In the genomic region with DNA sequence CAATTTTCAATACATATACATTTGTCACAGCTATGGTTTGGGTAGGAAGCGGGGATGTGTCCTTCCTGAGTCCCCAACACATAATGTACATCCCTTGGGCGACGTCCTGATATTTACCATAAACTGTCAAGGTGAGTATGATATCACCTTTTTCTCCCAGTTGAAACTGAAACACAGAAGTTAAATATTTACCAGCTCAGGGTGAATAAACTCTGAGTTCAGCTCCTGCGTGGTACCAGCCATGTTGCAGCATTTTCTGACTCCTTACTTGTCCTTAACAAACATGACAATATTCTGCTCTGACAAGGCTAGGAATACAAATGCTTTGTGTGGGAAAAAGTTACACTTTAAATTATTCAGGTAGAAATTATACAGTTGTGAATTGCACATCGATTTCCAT, we compare ENCODE assay signal across 20 cellular contexts.
DNase-seq lines count a peak whose midpoint lies in the region; ATAC-seq, FAIRE-seq and TF ChIP-seq lines count a peak whose summit lies in the region.
"Had no signal": no experiment of that assay in that cellular context is flagged by ENCODE, and none has a peak within 500 bp of the region (broad histone marks: within the 10 kb centered on the region; RNA-seq: fewer than 3 reads in every experiment).

No MANE protein-coding gene starts in this region.

- no peaks in the 10 kb centered on the region for H3K36me3 ChIP-seq in hepatocyte (replicated peaks; ENCODE audit: insufficient read depth, low read depth)
- H3K36me3 ChIP-seq in HepG2 (replicated peaks in 1 of 2; ENCODE audit: control insufficient read depth in 1 of 2, insufficient read depth in 2 of 2, low read length in 2 of 2): no peaks in the 10 kb centered on the region
- no peaks in the 10 kb centered on the region for H3K36me3 ChIP-seq in neuronal stem cell (replicated peaks in 1 of 2; ENCODE audit: control insufficient read depth in 2 of 2, insufficient read depth in 2 of 2, low read length in 2 of 2)
- H3K36me3 ChIP-seq: BE2C, HAP-1 had no signal

- no peak for TF ChIP-seq RAD21 in HepG2 (CRISPR knock-in tag; IDR thresholded peaks at IDR 0.05)

- intact Hi-C loops in HepG2 (cut with micrococcal nuclease; ENCODE audit: unreplicated experiment): no loop called here
- intact Hi-C loops in left cardiac atrium (cut with DNase I): no loop called here

- BruUV-seq in HepG2 (replicated peaks; lab: Mats Ljungman, UMichigan): no TSS peak

- H4K20me1 ChIP-seq in hepatocyte (ENCODE audit: insufficient read depth, poor library complexity, severe bottlenecking) (no peaks in the 10 kb centered on the region), HepG2 (ENCODE audit: insufficient read depth, low read length) (no peaks in the 10 kb centered on the region)

- H3K4me1 ChIP-seq in hepatocyte (ENCODE audit: insufficient read depth) (no peaks in the 10 kb centered on the region), HepG2 (ENCODE audit: insufficient read depth, low read length) (0 out of 2 replicates have a peak, but pooled peaks cover 5% of the 10 kb centered on the region), neuronal stem cell (ENCODE audit: control insufficient read depth in 2 of 2, insufficient read depth in 1 of 2, low read depth in 1 of 2, low read length in 2 of 2) (no peaks in the 10 kb centered on the region)
- H3K4me1 ChIP-seq: A549, BE2C, HAP-1 had no signal

- TF ChIP-seq CTCF in hepatocyte (IDR thresholded peaks at IDR 0.05; ENCODE audit: poor library complexity): no peak
- TF ChIP-seq CTCF in HepG2 (CRISPR knock-in tag; IDR thresholded peaks at IDR 0.05): no peak

- no peaks in the 10 kb centered on the region for H3K79me1 ChIP-seq in neuronal stem cell (ENCODE audit: low read depth, low read length)

- H3K18ac ChIP-seq in neuronal stem cell (ENCODE audit: low read length): no peak overlapping the region

- no peak overlapping the region for H2AK5ac ChIP-seq in neuronal stem cell (ENCODE audit: low read depth, low read length)

- 68% methylated on average over 5 of the region's 5 CpGs for WGBS in hepatocyte (ENCODE audit: low lambda C conversion rate, missing lambda C conversion rate)
- under 1% methylated on average over 5 of the region's 5 CpGs for WGBS in HepG2 (ENCODE audit: low lambda C conversion rate)
- no CpG with 5 or more reads among the region's 5 CpGs for WGBS in neuronal stem cell (ENCODE audit: extremely low coverage in 2 of 2, insufficient read length in 2 of 2, insufficient replicate concordance in 1 of 2), 2 donors

- H2BK120ac ChIP-seq in neuronal stem cell (ENCODE audit: low read depth, low read length): no peak overlapping the region

- H3K9ac ChIP-seq in HepG2 (ENCODE audit: insufficient read depth, low read depth, low read length): no peak overlapping the region
- H3K9ac ChIP-seq in neuronal stem cell (ENCODE audit: low read depth, low read length, poor library complexity): no peak overlapping the region

- H3K9me3 ChIP-seq in hepatocyte (ENCODE audit: low read depth) (no peaks in the 10 kb centered on the region), HepG2 (ENCODE audit: low read length) (no peaks in the 10 kb centered on the region), neuronal stem cell (replicated peaks in 1 of 2; ENCODE audit: control insufficient read depth in 2 of 2, insufficient read depth in 1 of 2, low read depth in 1 of 2, low read length in 2 of 2) (no peaks in the 10 kb centered on the region)
- H3K9me3 ChIP-seq: A549, BE2C, HAP-1 had no signal

- TF ChIP-seq EP300 in HepG2 (IDR thresholded peaks at IDR 0.05; ENCODE audit: low read depth in 2 of 2, low read length in 2 of 2) (no peak), HepG2 (CRISPR knock-in tag; IDR thresholded peaks at IDR 0.05; ENCODE audit: borderline replicate concordance) (no peak)

- CTCF ChIA-PET in HepG2 (lab: Yijun Ruan, JAX; ENCODE audit: low intra/inter-chr PET ratio, low total read pairs): no interaction called here

- H3K9me2 ChIP-seq in hepatocyte (replicated peaks; ENCODE audit: insufficient read depth): no peaks in the 10 kb centered on the region

- DNase-seq in NCI-H69 (lab: John Stamatoyannopoulos, UW): peak; percentile 52
- peak; percentile 46 for DNase-seq in hepatocyte (ENCODE audit: low spot score)
- DNase-seq in HepG2 (ENCODE audit: low spot score): no peak
- peak; percentile 3 for DNase-seq in renal cortical epithelial cell (ENCODE audit: low read depth)
- no peak for DNase-seq in NCI-H2029 treated with DMSO at 0.1 percent for 48 hours (lab: John Stamatoyannopoulos, UW)
- no peak for DNase-seq in left cardiac atrium
- no peak for DNase-seq in neuronal stem cell (ENCODE audit: low spot score)
- DNase-seq: BE2C; CD4-positive, alpha-beta memory T cell; COR-L47; DND-41; GDM1 had no signal

- H2BK5ac ChIP-seq in neuronal stem cell (ENCODE audit: low read length): no peak overlapping the region

- peak; percentile 42; the same call in 2 of the 3 replicates for ATAC-seq in HepG2
- no peak for ATAC-seq in left cardiac atrium
- no peak for ATAC-seq in HG02885 (IDR thresholded peaks at IDR 0.05; ENCODE audit: poor library complexity, unreplicated experiment)
- ATAC-seq: A549 had no signal

- H3K79me2 ChIP-seq in hepatocyte: no peaks in the 10 kb centered on the region
- H3K79me2 ChIP-seq in HepG2 (ENCODE audit: insufficient read depth, low read length): no peaks in the 10 kb centered on the region

- no peak overlapping the region for H3K4ac ChIP-seq in neuronal stem cell (ENCODE audit: low read length)

- in situ Hi-C loops in HepG2 (cut with HindIII; ENCODE audit: extremely low pct_ligation_motif_present, low pct_unique_long_range_greater_than_20kb): no loop called here

- no peak overlapping the region for H4K8ac ChIP-seq in neuronal stem cell (ENCODE audit: low read depth, low read length)

- POLR2A ChIA-PET in HepG2 (lab: Yijun Ruan, JAX): no interaction called here

- no peak overlapping the region for H2BK12ac ChIP-seq in neuronal stem cell (ENCODE audit: low read length)

- FAIRE-seq in HepG2 (lab: Jason Lieb, UNC): no peak
- FAIRE-seq: A549, D721Med, GM12892, GM19239, H1 had no signal

- no peak overlapping the region for H3K23ac ChIP-seq in neuronal stem cell (ENCODE audit: low read depth, low read length, poor library complexity)

- no peak overlapping the region for H4K91ac ChIP-seq in neuronal stem cell (ENCODE audit: low read depth, low read length, poor library complexity)

- H3K27ac ChIP-seq in hepatocyte (no peak overlapping the region), HepG2 (ENCODE audit: extremely low read length, insufficient read depth, low read length) (no peak overlapping the region), neuronal stem cell (replicated peaks; ENCODE audit: low read length) (no peak overlapping the region)
- H3K27ac ChIP-seq: A549, C4-2B had no signal

- TF ChIP-seq POLR2A in HepG2 (IDR thresholded peaks at IDR 0.05; ENCODE audit: insufficient read depth in 1 of 2, low read depth in 2 of 2, low read length in 2 of 2): no peak

- H3K4me3 ChIP-seq in hepatocyte (no peak overlapping the region), HepG2 (replicated peaks in 1 of 3; ENCODE audit: insufficient read depth in 1 of 3, low read depth in 2 of 3, low read length in 3 of 3) (no peak overlapping the region), neuronal stem cell (ENCODE audit: low read length in 2 of 2) (no peak overlapping the region)
- H3K4me3 ChIP-seq: A549, HAP-1 had no signal

- H3K14ac ChIP-seq in neuronal stem cell (ENCODE audit: low read length): no peak overlapping the region

- H2BK15ac ChIP-seq in neuronal stem cell (ENCODE audit: low read length): no peak overlapping the region

- H3K4me2 ChIP-seq in hepatocyte: no peak overlapping the region
- no peak overlapping the region for H3K4me2 ChIP-seq in HepG2 (ENCODE audit: low read depth, low read length)
- H3K4me2 ChIP-seq in neuronal stem cell (ENCODE audit: insufficient read depth, low read length, poor library complexity, severe bottlenecking): no peak overlapping the region
- H3K4me2 ChIP-seq: A549 had no signal

- H2AFZ ChIP-seq in hepatocyte (no peak overlapping the region), HepG2 (ENCODE audit: low read length) (no peak overlapping the region), neuronal stem cell (ENCODE audit: low read length) (no peak overlapping the region)

- peaks cover 9% of the 10 kb centered on the region for H3K27me3 ChIP-seq in hepatocyte
- peaks cover 0 to 14% of the 10 kb centered on the region in 2 experiments; a peak in 3 of 5 replicates for H3K27me3 ChIP-seq in HepG2 (ENCODE audit: control insufficient read depth in 1 of 2, insufficient read depth in 2 of 2, low read length in 2 of 2)
- H3K27me3 ChIP-seq in neuronal stem cell (ENCODE audit: control insufficient read depth in 3 of 3, insufficient read depth in 3 of 3, low read depth in 1 of 3, low read length in 3 of 3): no peaks in the 10 kb centered on the region
- H3K27me3 ChIP-seq: BE2C had no signal

TF ChIP-seq in HepG2, 621 proteins besides CTCF, POLR2A, EP300 and RAD21 (continues in another document):
- TF ChIP-seq PHF8 (CRISPR knock-in tag; IDR thresholded peaks at IDR 0.05) (no peak), ASH2L (IDR thresholded peaks at IDR 0.05; ENCODE audit: insufficient read length, low read depth, low read length) (no peak)

Comparison
In these comparisons a context has a peak if more than half of its experiments do, and no peak if none do; other contexts are left out.
1. DNase-seq: peak in NCI-H69 (single experiment), hepatocyte (single experiment) and renal cortical epithelial cell (single experiment); none in HepG2 (single experiment), NCI-H2029 treated with DMSO at 0.1 percent for 48 hours (single experiment), left cardiac atrium (single experiment) and neuronal stem cell (single experiment).